ENCODE assay signal across 1 cellular context in genomic region chrX:17601816-17602215, GRCh38.
TF ChIP-seq lines count a peak whose summit lies in the region.

No MANE protein-coding gene starts in this region.

TF ChIP-seq in GM23338, 12 proteins besides CTCF, POLR2A, EP300 and RAD21 (continued from another document):
- TF ChIP-seq ETS1 (IDR thresholded peaks at IDR 0.05) (no peak), EZH2 (IDR thresholded peaks at IDR 0.05; ENCODE audit: low read depth, unreplicated experiment) (no peak), NANOG (IDR thresholded peaks at IDR 0.05; ENCODE audit: borderline replicate concordance) (no peak), ZNF331 (CRISPR knock-in tag; IDR thresholded peaks at IDR 0.05; ENCODE audit: low read depth) (no peak), REST (IDR thresholded peaks at IDR 0.05; ENCODE audit: unreplicated experiment) (no peak), POLR2AphosphoS5 (IDR thresholded peaks at IDR 0.05; ENCODE audit: low read depth) (no peak), ZNF462 (CRISPR knock-in tag; IDR thresholded peaks at IDR 0.05) (no peak)
